ENCODE assay signal across 21 cellular contexts in genomic region chr18:8901019-8901418, GRCh38.
DNase-seq lines count a peak whose midpoint lies in the region; ATAC-seq, FAIRE-seq and TF ChIP-seq lines count a peak whose summit lies in the region.
"Had no signal": no experiment of that assay in that cellular context is flagged by ENCODE, and none has a peak within 500 bp of the region (broad histone marks: within the 10 kb centered on the region; RNA-seq: fewer than 3 reads in every experiment).

No MANE protein-coding gene starts in this region.

- TF ChIP-seq POLR2A in K562 (conservative IDR thresholded peaks at IDR 0.05) = no peak

- DNase-seq in GM23338 (ENCODE audit: low spot score) (peak; percentile 10), MM.1S (peak; percentile 56), K562 (ENCODE audit: extremely low read depth in 1 of 4, low spot score in 3 of 4) (no peak), DMS153 (lab: John Stamatoyannopoulos, UW) (no peak)
- no peak for DNase-seq in activated effector memory CD4-positive, alpha-beta T cell treated with Interleukin-2 at 50 U/mL for 16 hours
- DNase-seq: CD4-positive, alpha-beta memory T cell; GDM1; HFFc6; KG1; MV-4-11; NCI-H1105 treated with DMSO at 0.1 percent for 48 hours; NCI-H2029 treated with DMSO at 0.1 percent for 48 hours; NCI-H2171 treated with DMSO at 0.1 percent for 48 hours; NCI-H446 treated with DMSO at 0.1 percent for 48 hours; NCI-H526 treated with DMSO at 0.1 percent for 48 hours; Peyer's patch; T1000 had no signal

- no peak overlapping the region for H3K27ac Mint-ChIP-seq in GM23338
- H3K27ac Mint-ChIP-seq: CD4-positive, alpha-beta memory T cell; HFFc6 had no signal

- ATAC-seq in GM23338 (no peak), K562 (0 out of 3 replicates have a peak, but pooled peaks have one; percentile 22), SK-N-SH treated with all-trans-retinoic acid at 6 μM for 48 hours (no peak), HG03175 (IDR thresholded peaks at IDR 0.05; ENCODE audit: unreplicated experiment) (no peak)

- 68% methylated on average over 2 of the region's 2 CpGs for WGBS in K562 (ENCODE audit: insufficient coverage, low coverage, missing lambda C conversion rate)

- H3K4me2 ChIP-seq in GM23338 = no peak overlapping the region
- H3K4me2 ChIP-seq in MM.1S (ENCODE audit: low read depth, low read length) = no peak overlapping the region
- no peak overlapping the region for H3K4me2 ChIP-seq in K562 (ENCODE audit: insufficient read depth, low read length)

- peaks cover 9% of the 10 kb centered on the region; the same call in 2 of the 3 replicates for H3K36me3 Mint-ChIP-seq in GM23338 (ENCODE audit: low read depth)
- H3K36me3 Mint-ChIP-seq: CD4-positive, alpha-beta memory T cell had no signal

- H3K9me3 ChIP-seq in MM.1S (replicated peaks; ENCODE audit: insufficient read depth, low read length) (no peaks in the 10 kb centered on the region), K562 (replicated peaks; ENCODE audit: control insufficient read depth, insufficient read depth, low read depth, low read length) (0 out of 2 replicates have a peak, but pooled peaks cover 2% of the 10 kb centered on the region)
- H3K9me3 ChIP-seq: Peyer's patch had no signal

- CTCF ChIA-PET in K562 (lab: Yijun Ruan, JAX; ENCODE audit: low intra/inter-chr PET ratio) = no interaction called here

- H3K4me3 ChIP-seq in GM23338 (no peak overlapping the region), MM.1S (ENCODE audit: low read length) (no peak overlapping the region), K562 (no peak overlapping the region)
- H3K4me3 ChIP-seq: Peyer's patch had no signal

- no peak overlapping the region for H3K4me3 Mint-ChIP-seq in GM23338
- H3K4me3 Mint-ChIP-seq: CD4-positive, alpha-beta memory T cell; HFFc6 had no signal

- no TSS peak for BruUV-seq in K562 (replicated peaks; lab: Mats Ljungman, UMichigan)

- H3K9me1 ChIP-seq in K562 (ENCODE audit: control insufficient read depth, insufficient read depth, low read length) = no peaks in the 10 kb centered on the region

- H3K9ac ChIP-seq in MM.1S (ENCODE audit: low read length) (no peak overlapping the region), K562 (ENCODE audit: insufficient read depth in 1 of 2, low read depth in 2 of 2, low read length in 2 of 2) (no peak overlapping the region)

- H3K9me2 ChIP-seq in GM23338 (ENCODE audit: insufficient read depth) = peaks cover 2% of the 10 kb centered on the region; the same call in 1 of the 2 replicates
- no peaks in the 10 kb centered on the region for H3K9me2 ChIP-seq in MM.1S (replicated peaks; ENCODE audit: insufficient read depth, low read length)

- H3K36me3 ChIP-seq in GM23338 (ENCODE audit: insufficient read depth) = no peaks in the 10 kb centered on the region
- no peaks in the 10 kb centered on the region for H3K36me3 ChIP-seq in MM.1S (replicated peaks; ENCODE audit: insufficient read depth, low read length)
- no peaks in the 10 kb centered on the region for H3K36me3 ChIP-seq in K562 (ENCODE audit: control insufficient read depth, insufficient read depth, low read length)
- H3K36me3 ChIP-seq: Peyer's patch had no signal

- no peak for FAIRE-seq in K562 (lab: Jason Lieb, UNC)
- FAIRE-seq: GM19239, H54 had no signal

- H3K4me1 ChIP-seq in GM23338 (ENCODE audit: insufficient read depth) (no peaks in the 10 kb centered on the region), MM.1S (ENCODE audit: low read length) (peaks cover 7% of the 10 kb centered on the region), K562 (replicated peaks in 1 of 2; ENCODE audit: control insufficient read depth in 2 of 2, insufficient read depth in 2 of 2, low read length in 2 of 2) (peaks cover 0 to 9% of the 10 kb centered on the region in 2 experiments; a peak in 3 of 5 replicates)
- H3K4me1 ChIP-seq: Peyer's patch had no signal

- intact Hi-C loops in K562 (cut with micrococcal nuclease) = no loop called here

- peaks cover 23% of the 10 kb centered on the region for H3K9me3 Mint-ChIP-seq in GM23338

- TF ChIP-seq EP300 in K562 (IDR thresholded peaks at IDR 0.05; ENCODE audit: low read length) = no peak

- H4K20me1 ChIP-seq in GM23338 (replicated peaks; ENCODE audit: insufficient read depth) (no peaks in the 10 kb centered on the region), MM.1S (ENCODE audit: insufficient read depth, low read length) (no peaks in the 10 kb centered on the region), K562 (replicated peaks; ENCODE audit: control insufficient read depth, insufficient read depth, low read length) (no peaks in the 10 kb centered on the region)

- in situ Hi-C loops in K562 (cut with MboI) = no loop called here

- H3K79me2 ChIP-seq in GM23338 (replicated peaks; ENCODE audit: insufficient read depth) (no peaks in the 10 kb centered on the region), MM.1S (ENCODE audit: low read length) (no peaks in the 10 kb centered on the region), K562 (ENCODE audit: control insufficient read depth, insufficient read depth, low read length) (no peaks in the 10 kb centered on the region)

- H3K27me3 ChIP-seq in GM23338 (ENCODE audit: insufficient read depth) (no peaks in the 10 kb centered on the region), MM.1S (replicated peaks; ENCODE audit: insufficient read depth, low read length) (no peaks in the 10 kb centered on the region), K562 (ENCODE audit: control insufficient read depth in 2 of 2, insufficient read depth in 2 of 2, low read length in 2 of 2) (no peaks in the 10 kb centered on the region)
- H3K27me3 ChIP-seq: Peyer's patch had no signal

- TF ChIP-seq RAD21 in K562 (CRISPR knock-in tag; conservative IDR thresholded peaks at IDR 0.05 in 1 of 2, IDR thresholded peaks at IDR 0.05 in 1 of 2) = no peak

- TF ChIP-seq CTCF in GM23338 (conservative IDR thresholded peaks at IDR 0.05; ENCODE audit: low read depth in 2 of 2) = peak in 1 of 2 experiments; percentile 44; a peak in 2 of 4 replicates
- peak; percentile 18 for TF ChIP-seq CTCF in MM.1S (IDR thresholded peaks at IDR 0.05; ENCODE audit: low read length)
- no peak; a peak in 1 of 6 replicates for TF ChIP-seq CTCF in K562 (IDR thresholded peaks at IDR 0.05 in 2 of 3, conservative IDR thresholded peaks at IDR 0.05 in 1 of 3; ENCODE audit: insufficient read depth in 2 of 3, low read depth in 1 of 3, low read length in 3 of 3)

- H3K27ac ChIP-seq in GM23338 (ENCODE audit: low read depth) (no peak overlapping the region), MM.1S (ENCODE audit: low read length) (no peak overlapping the region), K562 (ENCODE audit: extremely low read depth, low read depth, low read length) (no peak overlapping the region)
- H3K27ac ChIP-seq: Peyer's patch had no signal

- H3K4me1 Mint-ChIP-seq in GM23338 = peaks cover 5% of the 10 kb centered on the region; the same call in 1 of the 3 replicates
- H3K4me1 Mint-ChIP-seq: CD4-positive, alpha-beta memory T cell had no signal

- POLR2A ChIA-PET in K562 (lab: Yijun Ruan, JAX) = interaction anchor here (1.0 to 1.6 kb wide), 3 partner anchors 9 to 193 kb away, joined by 3 to 5 read pairs (median 4); no protein-coding TSS in a partner anchor

- no peak overlapping the region for H2AFZ ChIP-seq in GM23338
- H2AFZ ChIP-seq in MM.1S (ENCODE audit: low read length) = no peak overlapping the region
- no peak overlapping the region for H2AFZ ChIP-seq in K562 (ENCODE audit: low read depth, low read length)

- H3K27me3 Mint-ChIP-seq in GM23338 (ENCODE audit: insufficient read depth, low read depth, poor library complexity) = no peaks in the 10 kb centered on the region

- H3F3A ChIP-seq in GM23338 (replicated peaks; ENCODE audit: low read depth) (no peaks in the 10 kb centered on the region), MM.1S (ENCODE audit: insufficient read depth, low read length) (no peaks in the 10 kb centered on the region)

TF ChIP-seq in GM23338, 12 proteins besides CTCF, POLR2A, EP300 and RAD21 (continues in another document):
- TF ChIP-seq, protein P1, sequence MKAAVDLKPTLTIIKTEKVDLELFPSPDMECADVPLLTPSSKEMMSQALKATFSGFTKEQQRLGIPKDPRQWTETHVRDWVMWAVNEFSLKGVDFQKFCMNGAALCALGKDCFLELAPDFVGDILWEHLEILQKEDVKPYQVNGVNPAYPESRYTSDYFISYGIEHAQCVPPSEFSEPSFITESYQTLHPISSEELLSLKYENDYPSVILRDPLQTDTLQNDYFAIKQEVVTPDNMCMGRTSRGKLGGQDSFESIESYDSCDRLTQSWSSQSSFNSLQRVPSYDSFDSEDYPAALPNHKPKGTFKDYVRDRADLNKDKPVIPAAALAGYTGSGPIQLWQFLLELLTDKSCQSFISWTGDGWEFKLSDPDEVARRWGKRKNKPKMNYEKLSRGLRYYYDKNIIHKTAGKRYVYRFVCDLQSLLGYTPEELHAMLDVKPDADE (IDR thresholded peaks at IDR 0.05) = no peak
- TF ChIP-seq STAT1 (IDR thresholded peaks at IDR 0.05; ENCODE audit: unreplicated experiment) = no peak
- TF ChIP-seq NANOG (IDR thresholded peaks at IDR 0.05; ENCODE audit: borderline replicate concordance) = no peak
- no peak for TF ChIP-seq ZNF114 (CRISPR knock-in tag; IDR thresholded peaks at IDR 0.05)

TF ChIP-seq in K562, 482 proteins besides CTCF, POLR2A, EP300 and RAD21:
- TF ChIP-seq KLF6 (CRISPR knock-in tag; IDR thresholded peaks at IDR 0.05; ENCODE audit: borderline replicate concordance) (no peak), SRF (CRISPR knock-in tag; IDR thresholded peaks at IDR 0.05) (no peak), PTBP1 (IDR thresholded peaks at IDR 0.05; ENCODE audit: low read depth, low read length) (no peak), ZNF197 (CRISPR knock-in tag; IDR thresholded peaks at IDR 0.05; ENCODE audit: low read depth) (no peak), NR2C1 (IDR thresholded peaks at IDR 0.05) (no peak), NR2C1 (tag; IDR thresholded peaks at IDR 0.05) (no peak), SRSF3 (IDR thresholded peaks at IDR 0.05; ENCODE audit: insufficient read depth, low read length) (no peak), BRD9 (IDR thresholded peaks at IDR 0.05; ENCODE audit: low read depth, partially characterized antibody) (no peak)
TF ChIP-seq in K562: peak in this region for 0.

TF ChIP-seq in SK-N-SH treated with all-trans-retinoic acid at 6 μM for 48 hours, 23 proteins besides CTCF, POLR2A, EP300 and RAD21 (continues in another document):
- TF ChIP-seq, protein P2, sequence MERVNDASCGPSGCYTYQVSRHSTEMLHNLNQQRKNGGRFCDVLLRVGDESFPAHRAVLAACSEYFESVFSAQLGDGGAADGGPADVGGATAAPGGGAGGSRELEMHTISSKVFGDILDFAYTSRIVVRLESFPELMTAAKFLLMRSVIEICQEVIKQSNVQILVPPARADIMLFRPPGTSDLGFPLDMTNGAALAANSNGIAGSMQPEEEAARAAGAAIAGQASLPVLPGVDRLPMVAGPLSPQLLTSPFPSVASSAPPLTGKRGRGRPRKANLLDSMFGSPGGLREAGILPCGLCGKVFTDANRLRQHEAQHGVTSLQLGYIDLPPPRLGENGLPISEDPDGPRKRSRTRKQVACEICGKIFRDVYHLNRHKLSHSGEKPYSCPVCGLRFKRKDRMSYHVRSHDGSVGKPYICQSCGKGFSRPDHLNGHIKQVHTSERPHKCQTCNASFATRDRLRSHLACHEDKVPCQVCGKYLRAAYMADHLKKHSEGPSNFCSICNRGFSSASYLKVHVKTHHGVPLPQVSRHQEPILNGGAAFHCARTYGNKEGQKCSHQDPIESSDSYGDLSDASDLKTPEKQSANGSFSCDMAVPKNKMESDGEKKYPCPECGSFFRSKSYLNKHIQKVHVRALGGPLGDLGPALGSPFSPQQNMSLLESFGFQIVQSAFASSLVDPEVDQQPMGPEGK (CRISPR knock-in tag; IDR thresholded peaks at IDR 0.05; ENCODE audit: borderline replicate concordance) = no peak
- no peak for TF ChIP-seq BACH2 (CRISPR knock-in tag; IDR thresholded peaks at IDR 0.05; ENCODE audit: borderline replicate concordance)

Comparison
In these comparisons a context has a peak if more than half of its experiments do, and no peak if none do; other contexts are left out.
1. DNase-seq: peak in GM23338 (single experiment) and MM.1S (single experiment); none in K562 (0 of 4), DMS153 (single experiment) and activated effector memory CD4-positive, alpha-beta T cell treated with Interleukin-2 at 50 U/mL for 16 hours (single experiment).